ENCODE assay signal across 20 cellular contexts in the genomic region with DNA sequence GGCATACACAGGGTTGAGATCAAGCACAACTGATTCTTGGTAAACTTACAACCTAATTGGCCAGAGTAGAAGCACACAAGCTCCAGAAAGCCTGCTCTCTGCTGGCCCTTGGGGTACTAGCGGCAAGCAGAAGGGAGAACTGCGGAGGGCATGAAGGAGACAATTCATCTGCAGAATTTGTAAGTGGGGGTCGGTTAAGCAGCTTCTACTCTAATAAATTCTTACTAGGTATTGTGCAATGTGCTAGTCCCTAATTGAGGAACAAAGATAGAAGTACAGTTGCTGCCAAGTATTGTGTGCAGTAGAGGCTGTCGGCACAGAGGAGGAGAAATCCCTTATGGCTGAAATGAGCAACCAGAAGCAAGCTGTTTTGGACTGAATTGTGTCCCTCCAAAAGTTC.
DNase-seq lines count a peak whose midpoint lies in the region; ATAC-seq, FAIRE-seq and TF ChIP-seq lines count a peak whose summit lies in the region.
"Had no signal": no experiment of that assay in that cellular context is flagged by ENCODE, and none has a peak within 500 bp of the region (broad histone marks: within the 10 kb centered on the region; RNA-seq: fewer than 3 reads in every experiment).

No MANE protein-coding gene starts in this region.

- peak in 1 of 2 experiments; percentile 34; a peak in 1 of 4 replicates for TF ChIP-seq RAD21 in H1 (IDR thresholded peaks at IDR 0.05 in 1 of 2, conservative IDR thresholded peaks at IDR 0.05 in 1 of 2; ENCODE audit: low read depth in 2 of 2, low read length in 2 of 2)

- ATAC-seq in CD4-positive, alpha-beta T cell (ENCODE audit: poor library complexity), result no peak
- no peak for ATAC-seq in GM19023 (IDR thresholded peaks at IDR 0.05; ENCODE audit: unreplicated experiment)
- ATAC-seq in activated T-helper 17 cell treated with anti-CD3 and anti-CD28 coated beads, Interleukin-2, amount 50 U/mL, for 72 hours (replicated peaks), result no peak
- ATAC-seq: activated CD4-positive, CD25-positive, alpha-beta regulatory T cell treated with anti-CD3 and anti-CD28 coated beads, Interleukin-2, amount 50 U/mL, for 24 hours; T-helper 17 cell had no signal

- FAIRE-seq in H1 (lab: Jason Lieb, UNC), result no peak
- FAIRE-seq: colon, keratinocyte had no signal

- H2BK15ac ChIP-seq in H1 (ENCODE audit: low read length), result no peak overlapping the region

- TF ChIP-seq CTCF in NB4 (IDR thresholded peaks at IDR 0.05; ENCODE audit: low read depth, low read length) (no peak), H1 (IDR thresholded peaks at IDR 0.05; ENCODE audit: control extremely low read depth in 1 of 3, insufficient read depth in 1 of 3, low read depth in 1 of 3, low read length in 3 of 3) (peak; percentile 44 to 55 (median 54))
- no peak for TF ChIP-seq CTCF in CD4-positive, alpha-beta T cell (IDR thresholded peaks at IDR 0.05)

- DNase-seq in ELR (ENCODE audit: low read depth) (peak; percentile 6), NB4 (ENCODE audit: low read depth) (peak; percentile 38), H1 (ENCODE audit: low read depth in 1 of 2, low spot score in 2 of 2) (no peak), left kidney (ENCODE audit: low read depth, low spot score) (peak; percentile 13), HUDEP-2 (lab: John Stamatoyannopoulos, UW; ENCODE audit: unreplicated experiment in 76 of 76) (no peak)
- no peak for DNase-seq in CD4-positive, alpha-beta T cell
- DNase-seq: activated effector memory CD4-positive, alpha-beta T cell treated with anti-CD3 and anti-CD28 coated beads, Interleukin-2, amount 50 U/mL, for 16 hours; amniotic stem cell; DMS79; NCI-H1092 treated with DMSO at 0.1 percent for 48 hours; NCI-H82; stimulated activated CD4-positive, alpha-beta T cell treated with anti-CD3 and anti-CD28 coated beads, Interleukin-4, amount 100 ng/mL, for 24 hours; T-helper 17 cell; testis had no signal

- H2BK20ac ChIP-seq in H1 (ENCODE audit: low read length), result no peak overlapping the region

- no peak overlapping the region for H2BK12ac ChIP-seq in H1 (ENCODE audit: low read depth, low read length)

- no peak overlapping the region for H3K27ac Mint-ChIP-seq in CD4-positive, alpha-beta T cell
- H3K27ac Mint-ChIP-seq in activated T-helper 17 cell treated with anti-CD3 and anti-CD28 coated beads, Interleukin-2, amount 50 U/mL, for 72 hours, result no peak overlapping the region
- H3K27ac Mint-ChIP-seq: T-helper 17 cell had no signal

- no peaks in the 10 kb centered on the region for H3K27me3 ChIP-seq in H1 (replicated peaks in 1 of 4; ENCODE audit: control insufficient read depth in 3 of 4, extremely low read depth in 1 of 4, insufficient read depth in 3 of 4, low read length in 3 of 4)
- H3K27me3 ChIP-seq in CD4-positive, alpha-beta T cell (ENCODE audit: control insufficient read depth, insufficient read depth, low read length), result peaks cover 11% of the 10 kb centered on the region
- H3K27me3 ChIP-seq: BLaER1 treated with 17β-estradiol and CSF1 and Interleukin-3, amounts not matched to agents 10 nM and 100 nM; testis had no signal

- 89% methylated on average over 4 of the region's 4 CpGs; no CpG with 5 or more reads in 1 of the 2 experiments for WGBS in H1 (ENCODE audit: extremely low coverage in 1 of 2, insufficient coverage in 1 of 2, insufficient read length in 1 of 2, insufficient replicate concordance in 2 of 2, low coverage in 1 of 2, low lambda C conversion rate in 2 of 2, missing lambda C conversion rate in 1 of 2), 2 experiments

- H3K79me2 ChIP-seq in H1 (ENCODE audit: control insufficient read depth in 1 of 2, insufficient read depth in 2 of 2, low read length in 2 of 2), result no peaks in the 10 kb centered on the region

- H3K4ac ChIP-seq in H1 (replicated peaks; ENCODE audit: insufficient read length, low read depth, low read length), result no peak overlapping the region

- no peak overlapping the region for H3K9ac ChIP-seq in H1 (replicated peaks in 1 of 4; ENCODE audit: extremely low read depth in 1 of 4, low read depth in 3 of 4, low read length in 3 of 4)
- H3K9ac ChIP-seq: BLaER1 treated with 17β-estradiol and CSF1 and Interleukin-3, amounts not matched to agents 10 nM and 100 nM had no signal

- no peaks in the 10 kb centered on the region for H3K4me1 ChIP-seq in H1 (replicated peaks in 1 of 4; ENCODE audit: control insufficient read depth in 3 of 4, insufficient read depth in 4 of 4, low read length in 3 of 4)
- H3K4me1 ChIP-seq: testis had no signal

- H3K9me3 ChIP-seq in H1 (ENCODE audit: insufficient read depth in 2 of 2, low read depth in 1 of 2, low read length in 1 of 2), result no peaks in the 10 kb centered on the region
- H3K9me3 ChIP-seq in CD4-positive, alpha-beta T cell (ENCODE audit: control insufficient read depth, low read length), result no peaks in the 10 kb centered on the region
- H3K9me3 ChIP-seq: BLaER1 treated with 17β-estradiol and CSF1 and Interleukin-3, amounts not matched to agents 10 nM and 100 nM; testis had no signal

- H3K4me3 Mint-ChIP-seq in CD4-positive, alpha-beta T cell, result no peak overlapping the region
- H3K4me3 Mint-ChIP-seq in activated T-helper 17 cell treated with anti-CD3 and anti-CD28 coated beads, Interleukin-2, amount 50 U/mL, for 72 hours, result no peak overlapping the region
- H3K4me3 Mint-ChIP-seq: T-helper 17 cell had no signal

- H3K9me3 Mint-ChIP-seq in CD4-positive, alpha-beta T cell, result no peaks in the 10 kb centered on the region
- H3K9me3 Mint-ChIP-seq in activated T-helper 17 cell treated with anti-CD3 and anti-CD28 coated beads, Interleukin-2, amount 50 U/mL, for 72 hours, result no peaks in the 10 kb centered on the region

- H4K91ac ChIP-seq in H1 (replicated peaks; ENCODE audit: insufficient read length, low read length), result no peak overlapping the region

- no peak for TF ChIP-seq EP300 in H1 (IDR thresholded peaks at IDR 0.05; ENCODE audit: borderline replicate concordance in 1 of 2, low read depth in 2 of 2, low read length in 2 of 2)

- H3K36me3 Mint-ChIP-seq in CD4-positive, alpha-beta T cell (ENCODE audit: low read depth), result no peaks in the 10 kb centered on the region
- no peaks in the 10 kb centered on the region for H3K36me3 Mint-ChIP-seq in activated T-helper 17 cell treated with anti-CD3 and anti-CD28 coated beads, Interleukin-2, amount 50 U/mL, for 72 hours (ENCODE audit: low read depth)

- H2BK120ac ChIP-seq in H1 (replicated peaks; ENCODE audit: low read depth, low read length), result no peak overlapping the region

- no peak overlapping the region for H3K27ac ChIP-seq in H1 (ENCODE audit: low read depth, low read length)
- H3K27ac ChIP-seq in CD4-positive, alpha-beta T cell (ENCODE audit: low read depth, low read length), result no peak overlapping the region
- H3K27ac ChIP-seq: BLaER1 treated with 17β-estradiol and CSF1 and Interleukin-3, amounts not matched to agents 10 nM and 100 nM; testis had no signal

- H3K4me2 ChIP-seq in H1 (ENCODE audit: insufficient read depth in 1 of 2, low read depth in 2 of 2, low read length in 2 of 2), result no peak overlapping the region
- H3K4me2 ChIP-seq: BLaER1 treated with 17β-estradiol and CSF1 and Interleukin-3, amounts not matched to agents 10 nM and 100 nM had no signal

- H3K56ac ChIP-seq in H1 (replicated peaks; ENCODE audit: insufficient read length, low read depth, low read length), result no peak overlapping the region

- no peak overlapping the region for H3K18ac ChIP-seq in H1 (ENCODE audit: extremely low read depth, low read length)

- no peaks in the 10 kb centered on the region for H4K20me1 ChIP-seq in H1 (replicated peaks in 1 of 2; ENCODE audit: control insufficient read depth in 1 of 2, insufficient read depth in 2 of 2, low read length in 2 of 2)
- H4K20me1 ChIP-seq: BLaER1 treated with 17β-estradiol and CSF1 and Interleukin-3, amounts not matched to agents 10 nM and 100 nM had no signal

- H3K4me3 ChIP-seq in NB4 (ENCODE audit: low read depth, low read length) (no peak overlapping the region), H1 (ENCODE audit: extremely low read depth in 1 of 4, insufficient read depth in 2 of 4, low read depth in 3 of 4, low read length in 4 of 4) (no peak overlapping the region)
- H3K4me3 ChIP-seq: BLaER1 treated with 17β-estradiol and CSF1 and Interleukin-3, amounts not matched to agents 10 nM and 100 nM; testis had no signal

- no peaks in the 10 kb centered on the region for H3K4me1 Mint-ChIP-seq in CD4-positive, alpha-beta T cell (ENCODE audit: low read depth)
- no peaks in the 10 kb centered on the region for H3K4me1 Mint-ChIP-seq in activated T-helper 17 cell treated with anti-CD3 and anti-CD28 coated beads, Interleukin-2, amount 50 U/mL, for 72 hours
- H3K4me1 Mint-ChIP-seq: T-helper 17 cell had no signal

- POLR2A ChIA-PET in H1 (lab: Charles Lee; ENCODE audit: partially characterized antibody), result no interaction called here
- POLR2A ChIA-PET in CD4-positive, alpha-beta T cell (lab: Charles Lee), result no interaction called here

- H3K79me1 ChIP-seq in H1 (ENCODE audit: low read depth, low read length), result no peaks in the 10 kb centered on the region

- H3K23ac ChIP-seq in H1 (ENCODE audit: insufficient read length), result no peak overlapping the region

- H2BK5ac ChIP-seq in H1 (ENCODE audit: low read depth, low read length), result no peak overlapping the region

- no peak overlapping the region for H2AK5ac ChIP-seq in H1 (ENCODE audit: low read depth, low read length)

- H3K27me3 Mint-ChIP-seq in CD4-positive, alpha-beta T cell, result peaks cover 29% of the 10 kb centered on the region
- H3K27me3 Mint-ChIP-seq in activated T-helper 17 cell treated with anti-CD3 and anti-CD28 coated beads, Interleukin-2, amount 50 U/mL, for 72 hours, result peaks cover 33% of the 10 kb centered on the region

- intact Hi-C loops in CD4-positive, alpha-beta T cell (cut with DNase I, micrococcal nuclease), result no loop called here

- no peak overlapping the region for H2AFZ ChIP-seq in H1 (ENCODE audit: low read length)

- H4K8ac ChIP-seq in H1 (ENCODE audit: extremely low read depth, insufficient read depth, low read length), result no peak overlapping the region

- TF ChIP-seq POLR2A in NB4 (IDR thresholded peaks at IDR 0.05; ENCODE audit: extremely low read depth, insufficient read length) (no peak), H1 (IDR thresholded peaks at IDR 0.05; ENCODE audit: control extremely low read depth in 1 of 2, low read depth in 2 of 2, low read length in 2 of 2) (no peak)

- CTCF ChIA-PET in H1 (lab: Charles Lee; ENCODE audit: partially characterized antibody), result interaction anchor here (0.8 to 5.7 kb wide), 8 partner anchors 9 to 202 kb away, joined by 3 to 40 read pairs (median 6); no protein-coding TSS in a partner anchor
- CTCF ChIA-PET in CD4-positive, alpha-beta T cell (lab: Charles Lee), result interaction anchor here (0.7 kb wide), 1 partner anchor 18 kb away, joined by 4 read pairs; no protein-coding TSS in a partner anchor

- H4K5ac ChIP-seq in H1 (ENCODE audit: insufficient read length, low read depth, low read length), result no peak overlapping the region

- H3K14ac ChIP-seq in H1 (ENCODE audit: insufficient read length), result no peak overlapping the region

- 0 out of 2 replicates have a peak, but pooled peaks cover 3% of the 10 kb centered on the region for H3K23me2 ChIP-seq in H1 (ENCODE audit: low read depth, low read length)

- H3K36me3 ChIP-seq in H1 (ENCODE audit: control insufficient read depth in 2 of 4, insufficient read depth in 4 of 4, low read length in 3 of 4), result no peaks in the 10 kb centered on the region
- H3K36me3 ChIP-seq: BLaER1 treated with 17β-estradiol and CSF1 and Interleukin-3, amounts not matched to agents 10 nM and 100 nM had no signal

TF ChIP-seq in H1, 55 proteins besides CTCF, POLR2A, EP300 and RAD21 (continues in another document):
- TF ChIP-seq EGR1 (IDR thresholded peaks at IDR 0.05; ENCODE audit: borderline replicate concordance, low read depth, low read length), result no peak

Comparison
In these comparisons a context has a peak if more than half of its experiments do, and no peak if none do; other contexts are left out.
1. DNase-seq: peak in ELR (single experiment), NB4 (single experiment) and left kidney (single experiment); none in H1 (0 of 2), HUDEP-2 (0 of 76) and CD4-positive, alpha-beta T cell (0 of 10).
2. CTCF ChIP-seq: peak in H1 (3 of 3); none in NB4 (single experiment) and CD4-positive, alpha-beta T cell (single experiment).